In genomic region chr16:56715128-56715527, GRCh38 we compare ENCODE assay signal across 24 cellular contexts. TPM values are rescaled to one million over a fixed set of nuclear protein-coding genes. Genes with fewer than 3 reads are reported as not detected.
"Had no signal": no experiment of that assay in that cellular context is flagged by ENCODE, and none has a peak within 500 bp of the region (broad histone marks: within the 10 kb centered on the region; RNA-seq: fewer than 3 reads in every experiment).

No MANE protein-coding gene starts in this region.

- H3K36me3 ChIP-seq: heart left ventricle, prostate gland, spleen, thyroid gland had no signal

- H3K27ac Mint-ChIP-seq: activated CD4-positive, alpha-beta T cell treated with anti-CD3 and anti-CD28 coated beads, Interleukin-2, amount 10 ng/mL, durations not matched to agents 7 days and 5 days; activated naive CD8-positive, alpha-beta T cell treated with anti-CD3 and anti-CD28 coated beads, Interleukin-2, amount 50 U/mL, for 24 hours; mesothelial cell of epicardium; natural killer cell had no signal

- H3K9me3 Mint-ChIP-seq: activated CD4-positive, alpha-beta T cell treated with anti-CD3 and anti-CD28 coated beads, Interleukin-2, amount 10 ng/mL, durations not matched to agents 7 days and 5 days; activated naive CD8-positive, alpha-beta T cell treated with anti-CD3 and anti-CD28 coated beads, Interleukin-2, amount 50 U/mL, for 24 hours; mesothelial cell of epicardium; natural killer cell; stimulated activated naive CD8-positive, alpha-beta T cell treated with anti-CD3 and anti-CD28 coated beads, Interleukin-15, Interleukin-2, amounts not matched to agents 100 ng/mL and 50 ng/mL, for 24 hours had no signal

- H3K4me3 Mint-ChIP-seq: activated CD4-positive, alpha-beta T cell treated with anti-CD3 and anti-CD28 coated beads, Interleukin-2, amount 10 ng/mL, durations not matched to agents 7 days and 5 days; activated naive CD8-positive, alpha-beta T cell treated with anti-CD3 and anti-CD28 coated beads, Interleukin-2, amount 50 U/mL, for 24 hours; mesothelial cell of epicardium; natural killer cell; stimulated activated naive CD8-positive, alpha-beta T cell treated with anti-CD3 and anti-CD28 coated beads, Interleukin-15, Interleukin-2, amounts not matched to agents 100 ng/mL and 50 ng/mL, for 24 hours had no signal

- ATAC-seq: activated naive CD8-positive, alpha-beta T cell treated with anti-CD3 and anti-CD28 coated beads, Interleukin-2, amount 50 U/mL, for 24 hours; heart left ventricle; left ventricle myocardium superior; natural killer cell had no signal

- H3K27me3 Mint-ChIP-seq: activated CD4-positive, alpha-beta T cell treated with anti-CD3 and anti-CD28 coated beads, Interleukin-2, amount 10 ng/mL, durations not matched to agents 7 days and 5 days; activated naive CD8-positive, alpha-beta T cell treated with anti-CD3 and anti-CD28 coated beads, Interleukin-2, amount 50 U/mL, for 24 hours; stimulated activated naive CD8-positive, alpha-beta T cell treated with anti-CD3 and anti-CD28 coated beads, Interleukin-15, Interleukin-2, amounts not matched to agents 100 ng/mL and 50 ng/mL, for 24 hours had no signal

- H3K4me1 ChIP-seq: heart left ventricle, prostate gland, thyroid gland had no signal

- H3K9me3 ChIP-seq: heart left ventricle, prostate gland, spleen, thyroid gland had no signal

- H3K27me3 ChIP-seq: heart left ventricle, spleen, thyroid gland had no signal

- H3K4me3 ChIP-seq: coronary artery, heart left ventricle, prostate gland, spleen, thyroid gland had no signal

- H3K27ac ChIP-seq: coronary artery, epithelial cell of prostate, heart left ventricle, prostate gland, spleen, thyroid gland had no signal

- FAIRE-seq: islet of Langerhans had no signal

- H3K36me3 Mint-ChIP-seq: mesothelial cell of epicardium, natural killer cell had no signal

- DNase-seq: activated CD4-positive, alpha-beta T cell treated with anti-CD3 and anti-CD28 coated beads, Interleukin-2, amount 10 ng/mL, durations not matched to agents 7 days and 5 days; activated CD8-positive, alpha-beta memory T cell treated with anti-CD3 and anti-CD28 coated beads for 24 hours; activated effector memory CD4-positive, alpha-beta T cell treated with anti-CD3 and anti-CD28 coated beads, Interleukin-2, amount 50 U/mL, for 16 hours; activated naive CD4-positive, alpha-beta T cell treated with anti-CD3 and anti-CD28 coated beads, Interleukin-2, amount 50 U/mL, for 16 hours; activated naive CD8-positive, alpha-beta T cell treated with anti-CD3 and anti-CD28 coated beads, Interleukin-2, amount 50 U/mL, for 24 hours; cerebellar nuclear complex; heart left ventricle; left ventricle myocardium superior; mammary epithelial cell; natural killer cell; spleen; stimulated activated CD4-positive, alpha-beta T cell treated with anti-CD3 and anti-CD28 coated beads, Interleukin-4, amount 100 ng/mL, for 24 hours; substantia nigra; T-helper 9 cell; thyroid gland had no signal

- H3K4me1 Mint-ChIP-seq: mesothelial cell of epicardium, natural killer cell had no signal

RNA-seq across cellular contexts. Expression of gene MT1H, which starts 45.5 kb away (rescaled TPM):
- total RNA-seq: fibroblast of villous mesenchyme, left ventricle myocardium superior, mammary epithelial cell, mesothelial cell of epicardium, natural killer cell, osteoblast, spleen, ureter had no signal
- polyA plus RNA-seq: heart left ventricle, mammary epithelial cell had no signal

RNA-seq across cellular contexts. Expression of gene MT1G, which starts 47.3 kb away (rescaled TPM):
- total RNA-seq: fibroblast of villous mesenchyme, left ventricle myocardium superior, mesothelial cell of epicardium, osteoblast had no signal

RNA-seq across cellular contexts. Expression of gene MT1F, which starts 57.4 kb away (rescaled TPM):
- total RNA-seq: fibroblast of villous mesenchyme had no signal
